ENCODE assay signal across 20 cellular contexts in genomic region chrX:130834149-130834548, GRCh38.
DNase-seq lines count a peak whose midpoint lies in the region; ATAC-seq and TF ChIP-seq lines count a peak whose summit lies in the region.
"Had no signal": no experiment of that assay in that cellular context is flagged by ENCODE, and none has a peak within 500 bp of the region (broad histone marks: within the 10 kb centered on the region; RNA-seq: fewer than 3 reads in every experiment).

No MANE protein-coding gene starts in this region.

- H3K4me3 Mint-ChIP-seq in activated B cell treated with CpG ODN at 0.5 μM for 24 hours (peak overlapping the region; percentile 7), naive B cell (peak overlapping the region in 6 of 8 donors; percentile 25 to 83 (median 62))
- H3K4me3 Mint-ChIP-seq in activated T-helper 17 cell treated with anti-CD3 and anti-CD28 coated beads, Interleukin-2, amount 50 U/mL, for 72 hours = no peak overlapping the region
- H3K4me3 Mint-ChIP-seq: CD4-positive, alpha-beta T cell; natural killer cell had no signal

- TF ChIP-seq CTCF in activated B cell treated with CpG ODN at 0.5 μM for 24 hours (IDR thresholded peaks at IDR 0.05) = no peak

- no peaks in the 10 kb centered on the region for H3K36me3 ChIP-seq in H7 (replicated peaks; ENCODE audit: control insufficient read depth, insufficient read depth, low read length)
- H3K36me3 ChIP-seq: lower lobe of right lung, right lobe of liver, transverse colon had no signal

- intact Hi-C loops in activated B cell treated with CpG ODN at 0.5 μM for 24 hours (cut with micrococcal nuclease) = no loop called here

- POLR2A ChIA-PET in activated B cell treated with CpG ODN at 0.5 μM for 24 hours (lab: Charles Lee) = no interaction called here

- CTCF ChIA-PET in activated B cell treated with CpG ODN at 0.5 μM for 24 hours (lab: Charles Lee) = no interaction called here

- no peak overlapping the region for H3K4me3 ChIP-seq in H7 (ENCODE audit: insufficient read depth, low read depth, low read length)
- H3K4me3 ChIP-seq: lower lobe of right lung, right lobe of liver, transverse colon had no signal

- no peaks in the 10 kb centered on the region for H3K36me3 Mint-ChIP-seq in activated B cell treated with CpG ODN at 0.5 μM for 24 hours (ENCODE audit: low read depth)
- no peaks in the 10 kb centered on the region for H3K36me3 Mint-ChIP-seq in naive B cell
- H3K36me3 Mint-ChIP-seq in activated T-helper 17 cell treated with anti-CD3 and anti-CD28 coated beads, Interleukin-2, amount 50 U/mL, for 72 hours (ENCODE audit: low read depth) = no peaks in the 10 kb centered on the region
- H3K36me3 Mint-ChIP-seq: natural killer cell had no signal

- ATAC-seq in activated B cell treated with CpG ODN at 0.5 μM for 24 hours (ENCODE audit: low read depth) = peak; percentile 34
- ATAC-seq in naive B cell (ENCODE audit: low read depth in 2 of 2) = peak; percentile 25 to 47
- ATAC-seq in HG02623 (IDR thresholded peaks at IDR 0.05; ENCODE audit: unreplicated experiment) = no peak
- no peak for ATAC-seq in activated T-helper 17 cell treated with anti-CD3 and anti-CD28 coated beads, Interleukin-2, amount 50 U/mL, for 72 hours (replicated peaks)
- ATAC-seq: lower lobe of right lung, natural killer cell had no signal

- H3K27me3 Mint-ChIP-seq in activated B cell treated with CpG ODN at 0.5 μM for 24 hours (no peaks in the 10 kb centered on the region), naive B cell (no peaks in the 10 kb centered on the region)
- no peaks in the 10 kb centered on the region for H3K27me3 Mint-ChIP-seq in activated T-helper 17 cell treated with anti-CD3 and anti-CD28 coated beads, Interleukin-2, amount 50 U/mL, for 72 hours
- H3K27me3 Mint-ChIP-seq: CD4-positive, alpha-beta T cell had no signal

- peaks cover 63% of the 10 kb centered on the region for H3K4me1 Mint-ChIP-seq in activated B cell treated with CpG ODN at 0.5 μM for 24 hours
- peaks cover 26 to 55% (median 54%) of the 10 kb centered on the region in 3 donors for H3K4me1 Mint-ChIP-seq in naive B cell
- H3K4me1 Mint-ChIP-seq in activated T-helper 17 cell treated with anti-CD3 and anti-CD28 coated beads, Interleukin-2, amount 50 U/mL, for 72 hours = no peaks in the 10 kb centered on the region

- DNase-seq in H7 (peak; percentile 10), NCI-H1436 treated with DMSO at 0.1 percent for 48 hours (lab: John Stamatoyannopoulos, UW) (peak; percentile 46), activated B cell treated with CpG ODN at 0.5 μM for 24 hours (no peak), naive B cell (peak; percentile 10), COLO829 (ENCODE audit: low spot score) (no peak)
- DNase-seq in activated CD4-positive, alpha-beta T cell treated with anti-CD3 and anti-CD28 coated beads, Interleukin-2, amount 50 U/mL, for 48 hours = no peak
- DNase-seq: activated CD8-positive, alpha-beta memory T cell treated with anti-CD3 and anti-CD28 coated beads for 24 hours; activated gamma-delta T cell; anterior cingulate cortex; CD4-positive, alpha-beta T cell; lower lobe of right lung; natural killer cell; NCI-H1105; NCI-H510A treated with DMSO at 0.1 percent for 48 hours; right lobe of liver; stimulated activated CD4-positive, alpha-beta T cell treated with anti-CD3 and anti-CD28 coated beads, Interleukin-4, amount 100 ng/mL, for 24 hours; T1000; transverse colon had no signal

- no peaks in the 10 kb centered on the region for H3K27me3 ChIP-seq in H7 (ENCODE audit: control insufficient read depth, insufficient read depth, low read length)
- H3K27me3 ChIP-seq: right lobe of liver, transverse colon had no signal

- H3K9me3 Mint-ChIP-seq in activated B cell treated with CpG ODN at 0.5 μM for 24 hours (no peaks in the 10 kb centered on the region), naive B cell (no peaks in the 10 kb centered on the region)
- H3K9me3 Mint-ChIP-seq in activated T-helper 17 cell treated with anti-CD3 and anti-CD28 coated beads, Interleukin-2, amount 50 U/mL, for 72 hours = no peaks in the 10 kb centered on the region
- H3K9me3 Mint-ChIP-seq: CD4-positive, alpha-beta T cell; natural killer cell had no signal

- H3K27ac Mint-ChIP-seq in activated B cell treated with CpG ODN at 0.5 μM for 24 hours (no peak overlapping the region), naive B cell (peak overlapping the region in 4 of 6 donors; percentile 43 to 92 (median 86))
- H3K27ac Mint-ChIP-seq in activated T-helper 17 cell treated with anti-CD3 and anti-CD28 coated beads, Interleukin-2, amount 50 U/mL, for 72 hours = no peak overlapping the region
- H3K27ac Mint-ChIP-seq: CD4-positive, alpha-beta T cell; natural killer cell had no signal

Comparison
In these comparisons a context has a peak if more than half of its experiments do, and no peak if none do; other contexts are left out.
1. DNase-seq: peak in H7 (single experiment), NCI-H1436 treated with DMSO at 0.1 percent for 48 hours (single experiment) and naive B cell (single experiment); none in activated B cell treated with CpG ODN at 0.5 μM for 24 hours (single experiment), activated CD4-positive, alpha-beta T cell treated with anti-CD3 and anti-CD28 coated beads, Interleukin-2, amount 50 U/mL, for 48 hours (0 of 2) and COLO829 (single experiment).
2. ATAC-seq: peak in activated B cell treated with CpG ODN at 0.5 μM for 24 hours (single experiment) and naive B cell (2 of 2); none in HG02623 (single experiment) and activated T-helper 17 cell treated with anti-CD3 and anti-CD28 coated beads, Interleukin-2, amount 50 U/mL, for 72 hours (single experiment).
3. H3K27ac Mint-ChIP-seq: peak in naive B cell (4 of 6); none in activated B cell treated with CpG ODN at 0.5 μM for 24 hours (single experiment) and activated T-helper 17 cell treated with anti-CD3 and anti-CD28 coated beads, Interleukin-2, amount 50 U/mL, for 72 hours (single experiment).